Comparison of ENCODE assay signal across 20 cellular contexts in genomic region chr3:123803521-123803920, GRCh38.
DNase-seq lines count a peak whose midpoint lies in the region; ATAC-seq and TF ChIP-seq lines count a peak whose summit lies in the region.
"Had no signal": no experiment of that assay in that cellular context is flagged by ENCODE, and none has a peak within 500 bp of the region (broad histone marks: within the 10 kb centered on the region; RNA-seq: fewer than 3 reads in every experiment).

No MANE protein-coding gene starts in this region.

- H3K4me3 ChIP-seq in retinal pigment epithelial cell (ENCODE audit: low read length), result no peak overlapping the region
- no peak overlapping the region for H3K4me3 ChIP-seq in upper lobe of left lung
- H3K4me3 ChIP-seq: BLaER1, GM23248 had no signal

- peak; percentile 12 for TF ChIP-seq CTCF in retinal pigment epithelial cell (conservative IDR thresholded peaks at IDR 0.05; ENCODE audit: low read depth, low read length)
- no peak for TF ChIP-seq CTCF in upper lobe of left lung (IDR thresholded peaks at IDR 0.05)

- ATAC-seq in upper lobe of left lung (ENCODE audit: low FRiP score in 2 of 2), result no peak

- no peaks in the 10 kb centered on the region for H3K27me3 ChIP-seq in upper lobe of left lung
- H3K27me3 ChIP-seq: BLaER1 had no signal

- H3K9me3 ChIP-seq in upper lobe of left lung, result no peaks in the 10 kb centered on the region
- H3K9me3 ChIP-seq: BLaER1, SK-N-SH had no signal

- 69 to 70% methylated on average over 5 of the region's 5 CpGs for WGBS in upper lobe of left lung, 2 donors

- no peak overlapping the region for H3K27ac ChIP-seq in upper lobe of left lung
- H3K27ac ChIP-seq: GM23248 had no signal

- H3K4me1 ChIP-seq in upper lobe of left lung, result no peaks in the 10 kb centered on the region

- DNase-seq in NCI-H526 (lab: John Stamatoyannopoulos, UW), result peak; percentile 18 to 77
- no peak for DNase-seq in NCI-H526 treated with DMSO at 0.1 percent for 48 hours (lab: John Stamatoyannopoulos, UW)
- peak; percentile 11 for DNase-seq in RPMI8226
- peak; percentile 39 for DNase-seq in iPS-NIHi11 (ENCODE audit: low spot score)
- DNase-seq in retinal pigment epithelial cell (ENCODE audit: low read depth), result no peak
- no peak for DNase-seq in upper lobe of left lung
- DNase-seq in AML-193 (lab: John Stamatoyannopoulos, UW), result no peak
- DNase-seq in COLO668 (lab: John Stamatoyannopoulos, UW; ENCODE audit: unreplicated experiment), result no peak
- DNase-seq: 8988T; CD8-positive, alpha-beta memory T cell; DMS79 treated with DMSO at 0.1 percent for 48 hours; GM23248; NCI-H1105 treated with DMSO at 0.1 percent for 48 hours; NCI-H187; NCI-H2171; NCI-H446 treated with DMSO at 0.1 percent for 48 hours; NCI-H774; SHP77; SK-N-SH had no signal

- H3K36me3 ChIP-seq in upper lobe of left lung, result no peaks in the 10 kb centered on the region

- TF ChIP-seq EP300 in upper lobe of left lung (IDR thresholded peaks at IDR 0.05), result no peak

- no peak for TF ChIP-seq POLR2A in upper lobe of left lung (IDR thresholded peaks at IDR 0.05)

Comparison
In these comparisons a context has a peak if more than half of its experiments do, and no peak if none do; other contexts are left out.
1. DNase-seq: peak in NCI-H526 (2 of 2), RPMI8226 (single experiment) and iPS-NIHi11 (single experiment); none in NCI-H526 treated with DMSO at 0.1 percent for 48 hours (single experiment), retinal pigment epithelial cell (single experiment), upper lobe of left lung (0 of 2), AML-193 (0 of 2) and COLO668 (single experiment).